ENCODE assay signal across 7 cellular contexts in the genomic region with DNA sequence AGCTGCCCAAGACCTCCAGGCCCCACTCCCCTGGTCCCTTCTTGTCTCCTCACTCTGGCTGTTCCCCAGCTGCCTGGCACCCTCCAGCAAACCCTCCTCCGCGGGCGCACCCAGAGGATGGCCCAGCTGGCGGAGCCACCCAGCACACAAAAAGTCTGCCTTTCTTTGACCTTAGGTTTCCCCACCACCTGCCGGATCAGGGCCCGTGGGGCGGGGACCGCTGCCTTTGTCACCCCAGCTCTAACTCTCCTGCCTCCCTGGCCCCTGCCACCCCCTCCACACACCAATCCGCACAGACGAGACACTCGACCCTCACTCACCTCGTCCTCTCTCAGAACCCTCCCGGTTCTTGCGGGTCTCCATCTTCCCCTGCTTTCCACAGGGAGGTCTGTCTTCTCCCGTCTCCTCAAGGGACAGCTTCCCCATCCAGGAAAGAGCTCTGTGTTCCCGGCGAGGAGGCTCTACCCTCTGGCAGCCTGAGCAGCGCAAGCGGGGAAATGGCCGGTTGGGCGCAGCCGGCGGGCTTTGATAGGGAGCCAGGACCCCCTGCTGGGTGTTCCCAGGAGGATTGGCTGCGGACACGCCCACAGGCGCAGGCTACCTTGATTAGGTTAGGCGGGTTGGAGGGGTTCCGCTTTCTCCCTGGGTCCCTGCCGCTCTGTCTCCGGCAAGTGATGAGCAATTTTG. TPM values are rescaled to one million over a fixed set of nuclear protein-coding genes. Genes with fewer than 3 reads are reported as not detected.
DNase-seq lines count a peak whose midpoint lies in the region; ATAC-seq and TF ChIP-seq lines count a peak whose summit lies in the region.
"Not testable (repeated sequence)": the region's sequence is repeated elsewhere in the genome, so short reads cannot be mapped to it uniquely, and the experiment has no call there.

No MANE protein-coding gene starts in this region.

- WGBS in SK-N-SH (ENCODE audit: low lambda C conversion rate), result no CpG with 5 or more reads among the region's 30 CpGs

- H3K27ac ChIP-seq in GM23338 (ENCODE audit: low read depth); SK-N-SH (ENCODE audit: low read depth in 2 of 2, low read length in 1 of 2); neural progenitor cell: not testable (repeated sequence)

- H3K27me3 ChIP-seq in BE2C, result not testable (repeated sequence)
- peaks cover 53% of the 10 kb centered on the region for H3K27me3 ChIP-seq in GM23338 (ENCODE audit: insufficient read depth)
- peaks cover 18% of the 10 kb centered on the region; the same call in 1 of the 2 replicates for H3K27me3 ChIP-seq in SK-N-SH (ENCODE audit: insufficient read depth)
- H3K27me3 ChIP-seq in neural progenitor cell, result peaks cover 46% of the 10 kb centered on the region

- not testable (repeated sequence) for TF ChIP-seq EP300 in SK-N-SH (IDR thresholded peaks at IDR 0.05; ENCODE audit: borderline replicate concordance in 1 of 2, low read depth in 1 of 2, low read length in 1 of 2)

- H4K20me1 ChIP-seq in GM23338 (replicated peaks; ENCODE audit: insufficient read depth), result peaks cover 15% of the 10 kb centered on the region; the same call in 1 of the 2 replicates
- H4K20me1 ChIP-seq in SK-N-SH (ENCODE audit: insufficient read depth); neural progenitor cell (ENCODE audit: low read depth): not testable (repeated sequence)

- not testable (repeated sequence) for H3K4me1 ChIP-seq in BE2C; GM23338 (ENCODE audit: insufficient read depth); SK-N-SH (ENCODE audit: control insufficient read depth in 1 of 2, insufficient read depth in 2 of 2, low read depth in 1 of 2, low read length in 1 of 2); neural progenitor cell

- not testable (repeated sequence) for H2AFZ ChIP-seq in GM23338; SK-N-SH (ENCODE audit: low read depth); neural progenitor cell (replicated peaks)

- peaks cover 12% of the 10 kb centered on the region for H3K9me3 Mint-ChIP-seq in GM23338
- peaks cover 12% of the 10 kb centered on the region for H3K9me3 Mint-ChIP-seq in activated naive CD8-positive, alpha-beta T cell treated with anti-CD3 and anti-CD28 coated beads, Interleukin-2, amount 10 ng/mL, durations not matched to agents 7 days and 5 days
- not testable (repeated sequence) for H3K9me3 Mint-ChIP-seq in neural progenitor cell

- not testable (repeated sequence) for TF ChIP-seq RAD21 in SK-N-SH (IDR thresholded peaks at IDR 0.05; ENCODE audit: low read length)

- H3K4me2 ChIP-seq in GM23338, SK-N-SH, neural progenitor cell: not testable (repeated sequence)

- H3K27ac Mint-ChIP-seq in GM23338; activated naive CD8-positive, alpha-beta T cell treated with anti-CD3 and anti-CD28 coated beads, Interleukin-2, amount 10 ng/mL, durations not matched to agents 7 days and 5 days; neural progenitor cell: not testable (repeated sequence)

- not testable (repeated sequence) for H3K4me3 Mint-ChIP-seq in GM23338; activated naive CD8-positive, alpha-beta T cell treated with anti-CD3 and anti-CD28 coated beads, Interleukin-2, amount 10 ng/mL, durations not matched to agents 7 days and 5 days; neural progenitor cell

- not testable (repeated sequence) for H3K9me2 ChIP-seq in GM23338 (ENCODE audit: insufficient read depth); SK-N-SH

- intact Hi-C loops in cardiac septum (cut with DNase I), result not testable (repeated sequence)

- H3K4me3 ChIP-seq in BE2C (ENCODE audit: low read depth, low read length); GM23338; SK-N-SH (ENCODE audit: low read depth in 2 of 2, low read length in 1 of 2); neural progenitor cell: not testable (repeated sequence)

- H3F3A ChIP-seq in GM23338 (replicated peaks; ENCODE audit: low read depth); SK-N-SH (replicated peaks; ENCODE audit: insufficient read depth); neural progenitor cell (ENCODE audit: low read depth): not testable (repeated sequence)

- not testable (repeated sequence) for H3K4me1 Mint-ChIP-seq in GM23338; activated naive CD8-positive, alpha-beta T cell treated with anti-CD3 and anti-CD28 coated beads, Interleukin-2, amount 10 ng/mL, durations not matched to agents 7 days and 5 days; neural progenitor cell

- not testable (repeated sequence) for TF ChIP-seq CTCF in BE2C (IDR thresholded peaks at IDR 0.05; ENCODE audit: low read depth, low read length); GM23338 (conservative IDR thresholded peaks at IDR 0.05; ENCODE audit: low read depth in 2 of 2); SK-N-SH (IDR thresholded peaks at IDR 0.05); neural progenitor cell (IDR thresholded peaks at IDR 0.05)

- not testable (repeated sequence) for H3K79me2 ChIP-seq in GM23338 (replicated peaks; ENCODE audit: insufficient read depth); SK-N-SH (ENCODE audit: insufficient read depth); neural progenitor cell (ENCODE audit: low read depth)

- not testable (repeated sequence) for H3K36me3 ChIP-seq in BE2C; GM23338 (ENCODE audit: insufficient read depth); SK-N-SH (replicated peaks in 1 of 2; ENCODE audit: control insufficient read depth in 1 of 2, insufficient read depth in 2 of 2, low read length in 1 of 2); neural progenitor cell

- ATAC-seq in GM23338; activated naive CD8-positive, alpha-beta T cell treated with anti-CD3 and anti-CD28 coated beads, Interleukin-2, amount 10 ng/mL, durations not matched to agents 7 days and 5 days (ENCODE audit: low read depth): not testable (repeated sequence)

- not testable (repeated sequence) for H3K9ac ChIP-seq in SK-N-SH, neural progenitor cell

- POLR2A ChIA-PET in SK-N-SH (lab: Yijun Ruan, JAX); activated naive CD8-positive, alpha-beta T cell treated with anti-CD3 and anti-CD28 coated beads, Interleukin-2, amount 10 ng/mL, durations not matched to agents 7 days and 5 days (lab: Charles Lee): not testable (repeated sequence)

- H3K36me3 Mint-ChIP-seq in GM23338 (ENCODE audit: low read depth); activated naive CD8-positive, alpha-beta T cell treated with anti-CD3 and anti-CD28 coated beads, Interleukin-2, amount 10 ng/mL, durations not matched to agents 7 days and 5 days; neural progenitor cell: not testable (repeated sequence)

- H3K27me3 Mint-ChIP-seq in GM23338 (ENCODE audit: insufficient read depth, low read depth, poor library complexity) (peaks cover 38% of the 10 kb centered on the region), neural progenitor cell (ENCODE audit: insufficient read depth, low read depth) (peaks cover 16% of the 10 kb centered on the region)
- peaks cover 23% of the 10 kb centered on the region for H3K27me3 Mint-ChIP-seq in activated naive CD8-positive, alpha-beta T cell treated with anti-CD3 and anti-CD28 coated beads, Interleukin-2, amount 10 ng/mL, durations not matched to agents 7 days and 5 days

- H3K9me3 ChIP-seq in BE2C; SK-N-SH; neural progenitor cell (ENCODE audit: low read depth): not testable (repeated sequence)

- CTCF ChIA-PET in SK-N-SH (lab: Yijun Ruan, JAX), result not testable (repeated sequence)

- DNase-seq in BE2C, result peak; percentile 16
- peak; percentile 87 for DNase-seq in GM23338 (ENCODE audit: low spot score)
- peak; percentile 36 for DNase-seq in NCI-H2227 (lab: John Stamatoyannopoulos, UW; ENCODE audit: unreplicated experiment)
- peak; percentile 35 for DNase-seq in SK-N-SH
- DNase-seq in activated naive CD8-positive, alpha-beta T cell treated with anti-CD3 and anti-CD28 coated beads, Interleukin-2, amount 10 ng/mL, durations not matched to agents 7 days and 5 days, result peak; percentile 37
- peak; percentile 60 for DNase-seq in cardiac septum (ENCODE audit: low spot score)
- DNase-seq in neural progenitor cell (ENCODE audit: low spot score), result peak; percentile 25

TF ChIP-seq in GM23338, 12 proteins besides CTCF, POLR2A, EP300 and RAD21:
- peak; percentile 77 for TF ChIP-seq EZH2 (IDR thresholded peaks at IDR 0.05; ENCODE audit: low read depth, unreplicated experiment)

RNA-seq across cellular contexts. Expression of a gene that starts 32.1 kb away (rescaled TPM):
- polyA plus RNA-seq in BE2C (2012; ENCODE audit: insufficient read depth, insufficient read length, low read depth), result 8.5 TPM
- 5.0 and 5.6 TPM in 2 replicates for total RNA-seq in GM23338 (2014; rRNA removed; shearing (Covaris generic))
- polyA plus RNA-seq in GM23338 (2016; fragmentation: Nextera tagmentation; extraction: Ambion mirVana) (1.5 and 2.3 TPM in 2 replicates), SK-N-SH (2012; rRNA removed) (0.58 and 0.67 TPM in 2 replicates)
- 0.79 and 0.99 TPM in 2 replicates for polyA plus RNA-seq in SK-N-SH (2012; cell fraction: cytosol; rRNA removed)
- polyA plus RNA-seq in SK-N-SH (2012; cell fraction: nucleus; rRNA removed), result 0.86 and 1.2 TPM in 2 replicates
- total RNA-seq in activated naive CD8-positive, alpha-beta T cell treated with anti-CD3 and anti-CD28 coated beads, Interleukin-2, amount 10 ng/mL, durations not matched to agents 7 days and 5 days, result 1 to 10 TPM; 1.8 to 2.6 TPM
- total RNA-seq in cardiac septum (2.0 TPM), neural progenitor cell (ENCODE audit: low replicate concordance) (13.3 and 14.1 TPM in 2 replicates)

Comparison
In these comparisons a context has a peak if more than half of its experiments do, and no peak if none do; other contexts are left out.
1. DNase-seq: peak in every context shown above with its lines; median percentile 87 in GM23338; 60 in cardiac septum; 37 in activated naive CD8-positive, alpha-beta T cell treated with anti-CD3 and anti-CD28 coated beads, Interleukin-2, amount 10 ng/mL, durations not matched to agents 7 days and 5 days; 36 in NCI-H2227; 35 in SK-N-SH; 25 in neural progenitor cell; 16 in BE2C.